9 cellular contexts compared by ENCODE assay signal in the genomic region with DNA sequence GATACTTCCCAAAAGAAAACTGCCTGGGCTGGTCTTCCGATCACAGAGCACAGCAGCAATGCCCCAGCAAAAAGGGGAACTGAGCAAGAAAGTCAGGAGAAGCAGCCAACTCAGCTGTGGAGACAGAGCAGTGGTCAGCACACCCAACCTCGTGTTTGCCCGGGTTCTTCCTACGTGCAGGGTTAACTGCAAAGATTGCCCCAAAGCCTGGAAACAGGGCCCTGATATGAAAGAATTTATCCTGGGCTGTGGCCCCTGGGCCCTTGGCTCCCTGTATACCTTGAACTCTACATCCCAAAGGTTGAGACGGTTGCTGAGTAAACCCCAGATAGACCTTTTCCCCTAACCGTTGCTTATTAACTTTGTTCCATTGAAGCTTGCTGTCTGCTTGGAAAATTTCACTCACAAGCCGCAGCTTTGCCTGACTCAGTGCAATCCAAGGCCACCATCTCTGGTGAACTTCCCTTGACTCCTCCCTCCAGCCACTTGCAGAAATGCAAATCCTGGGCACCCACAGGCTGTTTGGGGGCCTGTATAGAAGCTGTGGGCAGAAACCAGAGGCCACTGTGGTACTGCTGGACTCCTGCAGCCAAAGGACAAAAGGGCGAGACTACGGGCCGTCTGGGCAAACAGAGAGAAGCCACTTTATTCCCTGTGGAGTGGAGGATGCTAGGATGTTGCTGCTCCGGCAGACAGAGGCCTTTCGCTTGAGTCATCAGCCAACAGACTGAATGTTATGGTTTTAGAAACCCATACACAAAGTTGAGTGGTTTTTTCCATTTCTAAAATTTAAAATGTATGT. TPM values are rescaled to one million over a fixed set of nuclear protein-coding genes. Genes with fewer than 3 reads are reported as not detected.
DNase-seq lines count a peak whose midpoint lies in the region; ATAC-seq, FAIRE-seq and TF ChIP-seq lines count a peak whose summit lies in the region.
"Had no signal": no experiment of that assay in that cellular context is flagged by ENCODE, and none has a peak within 500 bp of the region (broad histone marks: within the 10 kb centered on the region; RNA-seq: fewer than 3 reads in every experiment).

No MANE protein-coding gene starts in this region.

- DNase-seq in GM12865 (ENCODE audit: low read depth) = peak; percentile 49
- no peak for DNase-seq in GM12878 (ENCODE audit: low read depth, low spot score)
- DNase-seq in mesenchymal stem cell = peak; percentile 96
- no peak for DNase-seq in NCI-H2029 treated with DMSO at 0.1 percent for 48 hours (lab: John Stamatoyannopoulos, UW)
- DNase-seq in OCI-M2 (lab: John Stamatoyannopoulos, UW; ENCODE audit: unreplicated experiment) = no peak
- no peak for DNase-seq in NCI-H1930 (lab: John Stamatoyannopoulos, UW)

- no peaks in the 10 kb centered on the region for H3K9me3 Mint-ChIP-seq in IgD-negative memory B cell

- H4K8ac ChIP-seq in mesenchymal stem cell (ENCODE audit: low read length) = peak overlapping the region; percentile 83

- H3K4me1 Mint-ChIP-seq in IgD-negative memory B cell = peaks cover 19 to 28% (median 22%) of the 10 kb centered on the region in 3 donors

- H3K36me3 ChIP-seq in GM12878 (ENCODE audit: control insufficient read depth in 2 of 2, insufficient read depth in 2 of 2, low read length in 1 of 2) (no peaks in the 10 kb centered on the region), mesenchymal stem cell (ENCODE audit: control insufficient read depth in 1 of 2, insufficient read depth in 2 of 2, low read depth in 1 of 2, low read length in 2 of 2) (peaks cover 4 to 10% of the 10 kb centered on the region in 2 experiments)
- H3K36me3 ChIP-seq: neutrophil had no signal

- peak overlapping the region; percentile 98 for H2AK5ac ChIP-seq in mesenchymal stem cell (ENCODE audit: low read length, severe bottlenecking)

- H2AFZ ChIP-seq in GM12878 (ENCODE audit: control insufficient read depth, low read depth, low read length) (peak overlapping the region; percentile 62), mesenchymal stem cell (ENCODE audit: low read depth, low read length) (no peak overlapping the region)

- peak overlapping the region; percentile 85 to 100 for H3K4ac ChIP-seq in mesenchymal stem cell (ENCODE audit: low read depth in 1 of 2, low read length in 2 of 2)

- H4K91ac ChIP-seq in mesenchymal stem cell (ENCODE audit: low read length) = peak overlapping the region; percentile 77

- peak overlapping the region; percentile 18 to 91 (median 84) for H3K27ac Mint-ChIP-seq in IgD-negative memory B cell

- H3K9me3 ChIP-seq in GM12878 (replicated peaks; ENCODE audit: control insufficient read depth, insufficient read depth, low read length) (no peaks in the 10 kb centered on the region), mesenchymal stem cell (ENCODE audit: control insufficient read depth, low read length) (no peaks in the 10 kb centered on the region)
- H3K9me3 ChIP-seq: neutrophil had no signal

- peak overlapping the region in 1 of 2 experiments; percentile 5 for H3K23ac ChIP-seq in mesenchymal stem cell (ENCODE audit: low read length in 2 of 2)

- H3K14ac ChIP-seq in mesenchymal stem cell (ENCODE audit: low read length in 2 of 2) = peak overlapping the region in 1 of 2 experiments; percentile 53

- peak overlapping the region; percentile 84 to 90 for H3K18ac ChIP-seq in mesenchymal stem cell (ENCODE audit: low read depth in 1 of 2, low read length in 2 of 2)

- no peak for TF ChIP-seq CTCF in GM12865 (IDR thresholded peaks at IDR 0.05; ENCODE audit: insufficient read depth, low read depth, low read length, missing control alignments)
- TF ChIP-seq CTCF in GM12878 (IDR thresholded peaks at IDR 0.05 in 2 of 3, conservative IDR thresholded peaks at IDR 0.05 in 1 of 3; ENCODE audit: control insufficient read depth in 2 of 3, extremely low read depth in 1 of 3, insufficient read depth in 1 of 3, low read depth in 3 of 3, low read length in 3 of 3) = no peak

- H3K9ac ChIP-seq in GM12878 (ENCODE audit: control insufficient read depth, insufficient read depth, low read length) (no peak overlapping the region), mesenchymal stem cell (ENCODE audit: low read length) (peak overlapping the region; percentile 55)

- RAD21 ChIA-PET in GM12878 (lab: Charles Lee; ENCODE audit: unreplicated experiment) = interaction anchor here (0.7 to 1.1 kb wide), 2 partner anchors 12 to 16 kb away, joined by 3 to 4 read pairs; no protein-coding TSS in a partner anchor

- TF ChIP-seq EP300 in GM12878 (IDR thresholded peaks at IDR 0.05; ENCODE audit: borderline replicate concordance in 1 of 2, control insufficient read depth in 1 of 2, low read depth in 2 of 2, low read length in 2 of 2) = no peak

- no peaks in the 10 kb centered on the region for H3K27me3 Mint-ChIP-seq in IgD-negative memory B cell

- H2BK15ac ChIP-seq in mesenchymal stem cell (ENCODE audit: low read depth, poor library complexity, severe bottlenecking) = peak overlapping the region; percentile 97

- no peaks in the 10 kb centered on the region for H4K20me1 ChIP-seq in GM12878 (ENCODE audit: control insufficient read depth, insufficient read depth)

- no peak for FAIRE-seq in GM12878 (lab: Jason Lieb, UNC)

- peak; percentile 70 for ATAC-seq in GM21723 (IDR thresholded peaks at IDR 0.05; ENCODE audit: unreplicated experiment)
- ATAC-seq in GM12878 = peak; percentile 85

- peak overlapping the region; percentile 66 for H3K27ac ChIP-seq in GM12878 (ENCODE audit: control insufficient read depth, insufficient read depth)
- peak overlapping the region; percentile 100 for H3K27ac ChIP-seq in mesenchymal stem cell (ENCODE audit: low read length, poor library complexity, severe bottlenecking)
- H3K27ac ChIP-seq: neutrophil had no signal

- H3K4me1 ChIP-seq in GM12878 (ENCODE audit: control insufficient read depth, insufficient read depth, low read length) (peaks cover 28% of the 10 kb centered on the region), mesenchymal stem cell (ENCODE audit: control insufficient read depth, insufficient read depth, low read depth, low read length) (peaks cover 44% of the 10 kb centered on the region)

- no peak overlapping the region for H3K4me3 ChIP-seq in GM12865 (ENCODE audit: low read depth, low read length)
- peak overlapping the region; percentile 21; the same call in 1 of the 2 replicates for H3K4me3 ChIP-seq in GM12878
- H3K4me3 ChIP-seq in mesenchymal stem cell (ENCODE audit: insufficient read depth in 1 of 2, low read depth in 1 of 2, low read length in 2 of 2) = no peak overlapping the region

- peaks cover 27% of the 10 kb centered on the region for H3K79me1 ChIP-seq in mesenchymal stem cell (replicated peaks; ENCODE audit: low read length, poor library complexity, severe bottlenecking)

- H2BK120ac ChIP-seq in mesenchymal stem cell (ENCODE audit: low read depth, low read length) = peak overlapping the region; percentile 71

- TF ChIP-seq RAD21 in GM12878 (IDR thresholded peaks at IDR 0.05; ENCODE audit: insufficient read depth, low read depth, low read length) = no peak

- in situ Hi-C loops in GM12878 (cut with MboI) = loop anchor here (25.0 kb wide), 1 partner anchor 1637 kb away; no protein-coding TSS in a partner anchor

- intact Hi-C loops in GM12878 (cut with micrococcal nuclease; ENCODE audit: unreplicated experiment) = no loop called here

- 2% methylated on average over 12 of the region's 12 CpGs for WGBS in GM12878 (ENCODE audit: insufficient coverage, insufficient replicate concordance, low lambda C conversion rate, missing lambda C conversion rate)
- 11% methylated on average over 11 of the region's 12 CpGs for WGBS in mesenchymal stem cell

- POLR2A ChIA-PET in GM12878 (lab: Charles Lee) = interaction anchor here (1.1 to 1.3 kb wide), 2 partner anchors 9 to 12 kb away, joined by 3 read pairs; no protein-coding TSS in a partner anchor

- TF ChIP-seq POLR2A in GM12878 (IDR thresholded peaks at IDR 0.05; ENCODE audit: low read depth, low read length) = no peak

- BruUV-seq in GM12878 (replicated peaks; lab: Mats Ljungman, UMichigan) = no TSS peak

- CTCF ChIA-PET in GM12878 (lab: Yijun Ruan, JAX) = interaction anchor here (1.2 kb wide), 1 partner anchor 21 kb away, joined by 4 read pairs; no protein-coding TSS in a partner anchor

- no peaks in the 10 kb centered on the region for H3K36me3 Mint-ChIP-seq in IgD-negative memory B cell

- H2BK5ac ChIP-seq in mesenchymal stem cell (ENCODE audit: low read depth, low read length, poor library complexity, severe bottlenecking) = peak overlapping the region; percentile 93

- no peaks in the 10 kb centered on the region for H3K79me2 ChIP-seq in GM12878 (ENCODE audit: control insufficient read depth, insufficient read depth, low read length)

- peak overlapping the region; percentile 20 to 87 (median 68) for H3K4me3 Mint-ChIP-seq in IgD-negative memory B cell

- H2BK12ac ChIP-seq in mesenchymal stem cell (ENCODE audit: low read length in 2 of 2) = peak overlapping the region; percentile 86 to 87

- H3K27me3 ChIP-seq in GM12878 (replicated peaks in 1 of 2; ENCODE audit: control insufficient read depth in 2 of 2, insufficient read depth in 2 of 2, low read length in 1 of 2) (no peaks in the 10 kb centered on the region), mesenchymal stem cell (ENCODE audit: control insufficient read depth in 1 of 2, insufficient read depth in 1 of 2, low read length in 2 of 2) (no peaks in the 10 kb centered on the region)

- H3K4me2 ChIP-seq in GM12878 (ENCODE audit: control insufficient read depth, insufficient read depth) (peak overlapping the region; percentile 80), mesenchymal stem cell (ENCODE audit: low read length, poor library complexity, severe bottlenecking) (peak overlapping the region; percentile 58)

- SMC1A ChIA-PET in GM12878 (lab: Charles Lee; ENCODE audit: uncharacterized antibody, unreplicated experiment) = interaction anchor here (5.9 kb wide), 1 partner anchor 11 kb away, joined by 50 read pairs; no protein-coding TSS in a partner anchor

RNA-seq across cellular contexts. Expression of gene NRP2, which starts 18.2 kb away (rescaled TPM):
- polyA plus RNA-seq in IgD-negative memory B cell (0.55 TPM), GM12878 (2011; rRNA removed) (0.16 and 0.39 TPM in 2 replicates), GM12878 (2014; fragmentation: Illumina TruSeq; extraction: Trizol) (0.43 and 0.73 TPM in 2 replicates), GM12878 (2014; fragmentation: Nextera tagmentation; extraction: Ambion mirVana) (under 1 TPM; 0.06 to 0.22 TPM), GM12878 (2014; rRNA removed) (0.22 and 0.44 TPM in 2 replicates), GM12878 (2016; fragmentation: Nextera tagmentation; extraction: Ambion mirVana) (under 1 TPM; 0.14 to 0.52 TPM)
- total RNA-seq in GM12878 (2013; cell fraction: nucleolus; rRNA removed) = 4.2 and 4.6 TPM in 2 replicates
- total RNA-seq in GM12878 (2014; rRNA removed) (0.49 and 0.68 TPM in 2 replicates), GM12878 (2014; rRNA removed; fragmentation: Illumina TruSeq; extraction: Trizol) (0.32 and 0.63 TPM in 2 replicates), GM12878 (2021) (0.93 and 1.2 TPM in 2 replicates)
- 0.51 TPM for polyA plus RNA-seq in GM12878 (2011; ENCODE audit: low read depth)
- 0.10 and 0.27 TPM in 2 replicates for polyA plus RNA-seq in GM12878 (2011; cell fraction: cytosol; rRNA removed)
- polyA plus RNA-seq in GM12878 (2011; cell fraction: nucleus; rRNA removed) = 0.25 and 0.37 TPM in 2 replicates
- polyA plus RNA-seq in GM12878 (2012) = 0.95 and 1.4 TPM in 2 replicates
- polyA minus RNA-seq in GM12878 (2011; rRNA and poly(A)+ RNA removed) = 0.37 and 0.57 TPM in 2 replicates
- not detected in 2 replicates for polyA minus RNA-seq in GM12878 (2011; cell fraction: cytosol; rRNA and poly(A)+ RNA removed)
- 0.12 and 0.38 TPM in 2 replicates for polyA minus RNA-seq in GM12878 (2011; cell fraction: nucleus; rRNA and poly(A)+ RNA removed)
- polyA plus RNA-seq in mesenchymal stem cell (2013, experiment 1 of 2) = 87.1 TPM
- polyA plus RNA-seq in mesenchymal stem cell (2013, experiment 2 of 2) = 83.3 TPM

Comparison
In these comparisons a context has a peak if more than half of its experiments do, and no peak if none do; other contexts are left out.
1. DNase-seq: peak in GM12865 (single experiment) and mesenchymal stem cell (single experiment); none in GM12878 (single experiment), NCI-H2029 treated with DMSO at 0.1 percent for 48 hours (single experiment), OCI-M2 (single experiment) and NCI-H1930 (0 of 2).